Comparison of ENCODE assay signal across 9 cellular contexts in the genomic region with DNA sequence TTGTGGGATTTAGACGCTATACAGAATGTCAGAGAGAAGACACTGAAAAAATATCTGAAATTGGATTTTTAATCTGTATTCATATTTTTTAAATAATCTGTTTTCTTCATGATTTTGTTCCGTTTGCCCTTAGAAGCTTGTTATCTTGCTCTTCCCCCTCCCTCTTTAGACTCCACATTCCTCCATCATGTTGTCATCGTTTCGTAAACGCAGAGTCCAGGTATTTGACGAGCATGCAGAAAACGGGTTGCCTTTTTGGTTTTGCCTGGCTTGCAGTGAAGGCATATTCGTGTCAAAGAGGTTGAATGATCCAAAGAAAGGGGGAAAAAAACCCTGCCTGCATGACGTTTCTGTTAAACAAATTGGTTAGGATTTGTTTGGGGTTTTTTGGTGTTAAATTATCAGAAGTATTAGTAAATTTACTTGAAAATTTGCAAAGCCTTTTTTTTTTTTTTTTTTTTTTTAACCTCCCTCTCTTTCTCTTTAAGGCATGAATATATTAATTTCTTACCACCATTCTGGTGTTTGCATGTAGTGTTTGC. TPM values are rescaled to one million over a fixed set of nuclear protein-coding genes. Genes with fewer than 3 reads are reported as not detected.
DNase-seq lines count a peak whose midpoint lies in the region; ATAC-seq and TF ChIP-seq lines count a peak whose summit lies in the region.
"Had no signal": no experiment of that assay in that cellular context is flagged by ENCODE, and none has a peak within 500 bp of the region (broad histone marks: within the 10 kb centered on the region; RNA-seq: fewer than 3 reads in every experiment).

No MANE protein-coding gene starts in this region.

- H4K20me1 ChIP-seq in DOHH2 (ENCODE audit: control insufficient read depth, insufficient read depth, low read depth, low read length) (peaks cover 15% of the 10 kb centered on the region; the same call in 1 of the 2 replicates), neural progenitor cell (ENCODE audit: low read depth) (peaks cover 57% of the 10 kb centered on the region)

- H3K79me2 ChIP-seq in DOHH2 (ENCODE audit: control insufficient read depth, low read length): peaks cover 75% of the 10 kb centered on the region
- H3K79me2 ChIP-seq in neural progenitor cell (ENCODE audit: low read depth): peaks cover 69% of the 10 kb centered on the region

- peaks cover 17% of the 10 kb centered on the region for H3K36me3 ChIP-seq in DOHH2 (ENCODE audit: control insufficient read depth, low read length)
- H3K36me3 ChIP-seq in NT2/D1 (ENCODE audit: insufficient read depth, insufficient read length, low read length): peaks cover 25% of the 10 kb centered on the region
- H3K36me3 ChIP-seq in endodermal cell (ENCODE audit: control insufficient read depth, insufficient read depth, low read length): peaks cover 16% of the 10 kb centered on the region
- H3K36me3 ChIP-seq in neural progenitor cell: no peaks in the 10 kb centered on the region

- TF ChIP-seq CTCF in DOHH2 (IDR thresholded peaks at IDR 0.05; ENCODE audit: low read depth, low read length, poor library complexity, severe bottlenecking) (no peak), endodermal cell (conservative IDR thresholded peaks at IDR 0.05) (no peak), neural progenitor cell (IDR thresholded peaks at IDR 0.05) (no peak), WTC11 (IDR thresholded peaks at IDR 0.05) (no peak)

- H3F3A ChIP-seq in DOHH2 (ENCODE audit: control insufficient read depth, insufficient read depth): peaks cover 9% of the 10 kb centered on the region; the same call in 1 of the 2 replicates
- peaks cover 38% of the 10 kb centered on the region for H3F3A ChIP-seq in neural progenitor cell (ENCODE audit: low read depth)

- H3K27me3 ChIP-seq in DOHH2 (ENCODE audit: control insufficient read depth, low read length) (no peaks in the 10 kb centered on the region), NT2/D1 (ENCODE audit: insufficient read depth, insufficient read length) (no peaks in the 10 kb centered on the region), endodermal cell (ENCODE audit: control insufficient read depth, insufficient read depth, low read length, poor library complexity, severe bottlenecking) (no peaks in the 10 kb centered on the region), neural progenitor cell (no peaks in the 10 kb centered on the region)

- H3K27me3 Mint-ChIP-seq in endodermal cell (ENCODE audit: insufficient read depth) (peaks cover 1% of the 10 kb centered on the region), neural progenitor cell (ENCODE audit: insufficient read depth, low read depth) (no peaks in the 10 kb centered on the region), WTC11 (ENCODE audit: low read depth) (peaks cover under 1% of the 10 kb centered on the region; the same call in 1 of the 2 replicates)

- no peaks in the 10 kb centered on the region for H3K9me2 ChIP-seq in DOHH2 (replicated peaks; ENCODE audit: control insufficient read depth, low read length)

- no peaks in the 10 kb centered on the region for H3K9me3 Mint-ChIP-seq in endodermal cell
- H3K9me3 Mint-ChIP-seq in neural progenitor cell: no peaks in the 10 kb centered on the region
- no peaks in the 10 kb centered on the region for H3K9me3 Mint-ChIP-seq in WTC11

- H3K27ac ChIP-seq in DOHH2 (ENCODE audit: low read depth, low read length) (no peak overlapping the region), endodermal cell (ENCODE audit: low read depth, low read length) (peak overlapping the region; percentile 58), neural progenitor cell (no peak overlapping the region)
- H3K27ac ChIP-seq: HL-60 had no signal

- ATAC-seq in WTC11: no peak
- no peak for ATAC-seq in HG03342 (IDR thresholded peaks at IDR 0.05; ENCODE audit: unreplicated experiment)
- ATAC-seq in HG02798 (IDR thresholded peaks at IDR 0.05; ENCODE audit: poor library complexity, unreplicated experiment): no peak

- POLR2A ChIA-PET in WTC11 (lab: Charles Lee): interaction anchor here (0.6 to 0.7 kb wide), 3 partner anchors 16 to 537 kb away, joined by 3 to 4 read pairs (median 3); no protein-coding TSS in a partner anchor

- H2AFZ ChIP-seq in neural progenitor cell (replicated peaks): no peak overlapping the region

- DNase-seq in NT2/D1 (ENCODE audit: low read depth, low spot score): peak; percentile 69
- peak; percentile 76 for DNase-seq in endodermal cell
- peak; percentile 66 for DNase-seq in neural progenitor cell (ENCODE audit: low spot score)
- DNase-seq in WTC11 (ENCODE audit: low spot score): no peak
- no peak for DNase-seq in NAMALWA (ENCODE audit: low spot score)

- H3K9ac ChIP-seq in NT2/D1 (ENCODE audit: insufficient read length, low read depth) (peak overlapping the region; percentile 6), endodermal cell (ENCODE audit: extremely low read depth, low read length, poor library complexity, severe bottlenecking) (peak overlapping the region; percentile 95), neural progenitor cell (no peak overlapping the region)

- H3K36me3 Mint-ChIP-seq in endodermal cell (ENCODE audit: low read depth) (peaks cover 3% of the 10 kb centered on the region), neural progenitor cell (no peaks in the 10 kb centered on the region), WTC11 (no peaks in the 10 kb centered on the region)

- H3K4me2 ChIP-seq in DOHH2 (ENCODE audit: low read length) (peak overlapping the region; percentile 92), neural progenitor cell (peak overlapping the region; percentile 91)

- H3K4me3 ChIP-seq in DOHH2 (ENCODE audit: low read length) (peak overlapping the region; percentile 84; the same call in 1 of the 2 replicates), NT2/D1 (ENCODE audit: insufficient read length, low read depth) (no peak overlapping the region), endodermal cell (ENCODE audit: low read length) (peak overlapping the region; percentile 96), neural progenitor cell (peak overlapping the region; percentile 22)

- H3K4me1 Mint-ChIP-seq in endodermal cell: peaks cover 30% of the 10 kb centered on the region
- peaks cover 40% of the 10 kb centered on the region for H3K4me1 Mint-ChIP-seq in neural progenitor cell
- peaks cover 40% of the 10 kb centered on the region for H3K4me1 Mint-ChIP-seq in WTC11

- H3K4me3 Mint-ChIP-seq in endodermal cell (no peak overlapping the region), neural progenitor cell (no peak overlapping the region), WTC11 (no peak overlapping the region)

- H3K9me3 ChIP-seq in DOHH2 (ENCODE audit: control insufficient read depth, insufficient read depth, low read length) (no peaks in the 10 kb centered on the region), NT2/D1 (ENCODE audit: insufficient read depth, low read length) (no peaks in the 10 kb centered on the region), endodermal cell (ENCODE audit: control insufficient read depth, low read length) (no peaks in the 10 kb centered on the region), neural progenitor cell (ENCODE audit: low read depth) (no peaks in the 10 kb centered on the region)

- H3K27ac Mint-ChIP-seq in endodermal cell: no peak overlapping the region
- H3K27ac Mint-ChIP-seq in neural progenitor cell: no peak overlapping the region
- no peak overlapping the region for H3K27ac Mint-ChIP-seq in WTC11

- CTCF ChIA-PET in WTC11 (lab: Charles Lee): interaction anchor here (0.7 to 2.0 kb wide), 5 partner anchors 81 to 169 kb away, joined by 3 to 10 read pairs (median 3); a partner anchor contains a TSS

- WGBS in endodermal cell (ENCODE audit: insufficient coverage in 1 of 2, insufficient read length in 1 of 2), 2 experiments: 0 to 21% methylated on average over 2 to 9 of the region's 9 CpGs

- H3K4me1 ChIP-seq in DOHH2 (ENCODE audit: control insufficient read depth, low read length) (peaks cover 65% of the 10 kb centered on the region), NT2/D1 (ENCODE audit: insufficient read depth, insufficient read length) (peaks cover 9% of the 10 kb centered on the region), endodermal cell (ENCODE audit: control insufficient read depth, insufficient read depth, low read length) (peaks cover 20% of the 10 kb centered on the region), neural progenitor cell (peaks cover 43% of the 10 kb centered on the region)

TF ChIP-seq in WTC11, 78 proteins besides CTCF, POLR2A, EP300 and RAD21 (continues in another document):
- TF ChIP-seq ZBTB21 (CRISPR knock-in tag; IDR thresholded peaks at IDR 0.05; ENCODE audit: borderline replicate concordance) (no peak), FOXK1 (CRISPR knock-in tag; IDR thresholded peaks at IDR 0.05) (no peak), ZNF138 (CRISPR knock-in tag; conservative IDR thresholded peaks at IDR 0.05) (no peak), ZNF396 (CRISPR knock-in tag; IDR thresholded peaks at IDR 0.05; ENCODE audit: borderline replicate concordance) (no peak), GABPB1 (CRISPR knock-in tag; IDR thresholded peaks at IDR 0.05) (no peak)
- TF ChIP-seq, protein P1, sequence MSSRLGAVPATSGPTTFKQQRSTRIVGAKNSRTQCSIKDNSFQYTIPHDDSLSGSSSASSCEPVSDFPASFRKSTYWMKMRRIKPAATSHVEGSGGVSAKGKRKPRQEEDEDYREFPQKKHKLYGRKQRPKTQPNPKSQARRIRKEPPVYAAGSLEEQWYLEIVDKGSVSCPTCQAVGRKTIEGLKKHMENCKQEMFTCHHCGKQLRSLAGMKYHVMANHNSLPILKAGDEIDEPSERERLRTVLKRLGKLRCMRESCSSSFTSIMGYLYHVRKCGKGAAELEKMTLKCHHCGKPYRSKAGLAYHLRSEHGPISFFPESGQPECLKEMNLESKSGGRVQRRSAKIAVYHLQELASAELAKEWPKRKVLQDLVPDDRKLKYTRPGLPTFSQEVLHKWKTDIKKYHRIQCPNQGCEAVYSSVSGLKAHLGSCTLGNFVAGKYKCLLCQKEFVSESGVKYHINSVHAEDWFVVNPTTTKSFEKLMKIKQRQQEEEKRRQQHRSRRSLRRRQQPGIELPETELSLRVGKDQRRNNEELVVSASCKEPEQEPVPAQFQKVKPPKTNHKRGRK (CRISPR knock-in tag; IDR thresholded peaks at IDR 0.05; ENCODE audit: borderline replicate concordance): no peak
- TF ChIP-seq, protein P2, sequence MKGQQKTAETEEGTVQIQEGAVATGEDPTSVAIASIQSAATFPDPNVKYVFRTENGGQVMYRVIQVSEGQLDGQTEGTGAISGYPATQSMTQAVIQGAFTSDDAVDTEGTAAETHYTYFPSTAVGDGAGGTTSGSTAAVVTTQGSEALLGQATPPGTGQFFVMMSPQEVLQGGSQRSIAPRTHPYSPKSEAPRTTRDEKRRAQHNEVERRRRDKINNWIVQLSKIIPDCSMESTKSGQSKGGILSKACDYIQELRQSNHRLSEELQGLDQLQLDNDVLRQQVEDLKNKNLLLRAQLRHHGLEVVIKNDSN (CRISPR knock-in tag; IDR thresholded peaks at IDR 0.05): no peak

RNA-seq across cellular contexts. Expression of a gene that starts 2.9 kb away (rescaled TPM):
- total RNA-seq in endodermal cell (100 to 1,000 TPM; 309 to 319 TPM), neural progenitor cell (ENCODE audit: low replicate concordance) (112 and 141 TPM in 2 replicates), WTC11 (2021) (213 to 255 TPM (median 224 TPM) in 3 replicates)
- 190 TPM for polyA plus RNA-seq in endodermal cell (2013, experiment 1 of 2)
- 174 TPM for polyA plus RNA-seq in endodermal cell (2013, experiment 2 of 2)

RNA-seq across cellular contexts. Expression of a gene that starts 50.7 kb away (rescaled TPM):
- total RNA-seq in endodermal cell (10 to 100 TPM; 14.7 to 16.6 TPM), neural progenitor cell (ENCODE audit: low replicate concordance) (22.7 and 26.3 TPM in 2 replicates), WTC11 (2021) (19.0 to 19.7 TPM (median 19.3 TPM) in 3 replicates)
- polyA plus RNA-seq in endodermal cell (2013, experiment 1 of 2): 15.9 TPM
- polyA plus RNA-seq in endodermal cell (2013, experiment 2 of 2): 17.1 TPM

Comparison
In these comparisons a context has a peak if more than half of its experiments do, and no peak if none do; other contexts are left out.
1. DNase-seq: peak in NT2/D1 (single experiment), endodermal cell (single experiment) and neural progenitor cell (single experiment); none in WTC11 (single experiment) and NAMALWA (single experiment).